ENCODE assay signal across 15 cellular contexts in the genomic region with DNA sequence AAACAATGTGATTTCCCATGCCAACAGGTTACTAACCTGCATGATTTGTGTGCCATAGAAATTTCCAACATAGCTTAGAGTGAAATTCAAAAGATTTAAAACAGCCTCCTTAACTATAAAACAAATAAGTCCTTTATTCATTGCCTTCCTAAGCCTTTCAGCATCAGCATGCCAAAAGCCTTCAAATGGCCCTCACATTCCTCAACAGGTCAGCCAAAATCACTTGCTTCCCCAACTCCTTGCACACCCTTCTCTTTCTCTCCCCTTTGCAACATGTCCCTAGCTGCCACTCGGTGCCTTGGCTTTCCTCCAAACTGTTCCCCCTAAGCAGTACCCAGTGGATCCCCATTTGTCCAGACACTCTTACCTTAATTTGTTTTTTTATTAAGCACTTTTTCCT.
DNase-seq lines count a peak whose midpoint lies in the region; ATAC-seq, FAIRE-seq and TF ChIP-seq lines count a peak whose summit lies in the region.
"Had no signal": no experiment of that assay in that cellular context is flagged by ENCODE, and none has a peak within 500 bp of the region (broad histone marks: within the 10 kb centered on the region; RNA-seq: fewer than 3 reads in every experiment).

No MANE protein-coding gene starts in this region.

- no peaks in the 10 kb centered on the region for H4K20me1 ChIP-seq in astrocyte (ENCODE audit: insufficient read depth, low read length)

- intact Hi-C loops in Right ventricle myocardium superior (cut with DNase I), result no loop called here

- no peaks in the 10 kb centered on the region for H3K36me3 Mint-ChIP-seq in astrocyte (ENCODE audit: low read depth, unreplicated experiment)
- H3K36me3 Mint-ChIP-seq in nephron (ENCODE audit: low read depth), result no peaks in the 10 kb centered on the region
- no peaks in the 10 kb centered on the region for H3K36me3 Mint-ChIP-seq in activated T-cell treated with anti-CD3 and anti-CD28 coated beads, Interleukin-2, amount 50 U/mL, for 24 hours (ENCODE audit: low read depth)
- H3K36me3 Mint-ChIP-seq: CD4-positive, alpha-beta memory T cell had no signal

- no peak overlapping the region for H2AFZ ChIP-seq in astrocyte (ENCODE audit: low read depth, low read length)

- H3K4me3 ChIP-seq in HEK293 (ENCODE audit: low read depth, low read length) (no peak overlapping the region), astrocyte (ENCODE audit: insufficient read depth, low read depth, low read length) (no peak overlapping the region)

- no peak for ATAC-seq in Right ventricle myocardium superior (ENCODE audit: poor library complexity)

- H3K79me2 ChIP-seq in astrocyte (ENCODE audit: insufficient read depth, low read length), result no peaks in the 10 kb centered on the region

- no peak overlapping the region for H3K4me3 Mint-ChIP-seq in astrocyte (ENCODE audit: unreplicated experiment)
- H3K4me3 Mint-ChIP-seq in nephron, result no peak overlapping the region
- no peak overlapping the region for H3K4me3 Mint-ChIP-seq in activated T-cell treated with anti-CD3 and anti-CD28 coated beads, Interleukin-2, amount 50 U/mL, for 24 hours
- H3K4me3 Mint-ChIP-seq: CD4-positive, alpha-beta memory T cell had no signal

- H3K9me3 ChIP-seq in HEK293 (ENCODE audit: control insufficient read depth, insufficient read depth, low read depth, low read length) (no peaks in the 10 kb centered on the region), astrocyte (ENCODE audit: insufficient read depth, low read depth, low read length) (no peaks in the 10 kb centered on the region)

- DNase-seq in astrocyte (ENCODE audit: low read depth), result no peak
- no peak for DNase-seq in NCI-H526 (lab: John Stamatoyannopoulos, UW)
- no peak for DNase-seq in activated T-cell treated with anti-CD3 and anti-CD28 coated beads, Interleukin-2, amount 50 U/mL, for 24 hours
- DNase-seq in Right ventricle myocardium superior, result no peak
- DNase-seq: C1 segment of cervical spinal cord; Calu3; CD4-positive, alpha-beta memory T cell; COR-L47; DMS53; DMS79 treated with DMSO at 0.1 percent for 48 hours; GF-D8; H9 had no signal

- no peaks in the 10 kb centered on the region for H3K36me3 ChIP-seq in HEK293 (ENCODE audit: control insufficient read depth in 2 of 2, insufficient read depth in 1 of 2, low read length in 2 of 2)
- H3K36me3 ChIP-seq in astrocyte (ENCODE audit: insufficient read depth, low read length), result no peaks in the 10 kb centered on the region

- TF ChIP-seq CTCF in HEK293 (tag by site-specific recombination; IDR thresholded peaks at IDR 0.05) (no peak), astrocyte (IDR thresholded peaks at IDR 0.05; ENCODE audit: insufficient read depth, low read depth, low read length) (no peak), nephron (IDR thresholded peaks at IDR 0.05; ENCODE audit: unreplicated experiment in 3 of 3) (no peak)

- FAIRE-seq in astrocyte (lab: Jason Lieb, UNC), result peak; percentile 84
- FAIRE-seq: GM18507 had no signal

- H3K4me2 ChIP-seq in astrocyte (ENCODE audit: low read length), result no peak overlapping the region

- H3K4me1 ChIP-seq in HEK293 (ENCODE audit: control insufficient read depth, insufficient read depth, low read length), result no peaks in the 10 kb centered on the region
- H3K4me1 ChIP-seq in astrocyte (ENCODE audit: insufficient read depth, low read length), result no peaks in the 10 kb centered on the region

- CTCF ChIA-PET in HEK293 (lab: Yijun Ruan, JAX), result interaction anchor here (0.6 to 2.1 kb wide), 2 partner anchors 9 to 344 kb away, joined by 4 to 5 read pairs; no protein-coding TSS in a partner anchor

- POLR2A ChIA-PET in HEK293 (lab: Yijun Ruan, JAX), result no interaction called here

- H3K27me3 ChIP-seq in astrocyte (ENCODE audit: insufficient read depth, low read length), result no peaks in the 10 kb centered on the region

- H3K9me3 Mint-ChIP-seq in astrocyte (ENCODE audit: unreplicated experiment), result no peaks in the 10 kb centered on the region
- no peaks in the 10 kb centered on the region for H3K9me3 Mint-ChIP-seq in nephron
- H3K9me3 Mint-ChIP-seq in activated T-cell treated with anti-CD3 and anti-CD28 coated beads, Interleukin-2, amount 50 U/mL, for 24 hours, result no peaks in the 10 kb centered on the region
- H3K9me3 Mint-ChIP-seq: CD4-positive, alpha-beta memory T cell had no signal

- H3K27me3 Mint-ChIP-seq in astrocyte (ENCODE audit: low read depth, unreplicated experiment) (peaks cover 4% of the 10 kb centered on the region), nephron (ENCODE audit: low read depth) (no peaks in the 10 kb centered on the region)
- peaks cover 20% of the 10 kb centered on the region for H3K27me3 Mint-ChIP-seq in activated T-cell treated with anti-CD3 and anti-CD28 coated beads, Interleukin-2, amount 50 U/mL, for 24 hours
- H3K27me3 Mint-ChIP-seq: CD4-positive, alpha-beta memory T cell had no signal

- H3K27ac ChIP-seq in HEK293 (ENCODE audit: extremely low read depth, low read depth, low read length) (no peak overlapping the region), astrocyte (ENCODE audit: low read depth, low read length) (no peak overlapping the region)

- H3K9ac ChIP-seq in astrocyte (ENCODE audit: low read length), result no peak overlapping the region

- H3K27ac Mint-ChIP-seq in astrocyte (ENCODE audit: unreplicated experiment) (no peak overlapping the region), nephron (peak overlapping the region in 2 of 3 experiments; percentile 58 to 68)
- no peak overlapping the region for H3K27ac Mint-ChIP-seq in activated T-cell treated with anti-CD3 and anti-CD28 coated beads, Interleukin-2, amount 50 U/mL, for 24 hours
- H3K27ac Mint-ChIP-seq: CD4-positive, alpha-beta memory T cell; H9 had no signal

- H3K4me1 Mint-ChIP-seq in astrocyte (ENCODE audit: low read depth, unreplicated experiment) (no peaks in the 10 kb centered on the region), nephron (peaks cover 14% of the 10 kb centered on the region)
- H3K4me1 Mint-ChIP-seq in activated T-cell treated with anti-CD3 and anti-CD28 coated beads, Interleukin-2, amount 50 U/mL, for 24 hours (ENCODE audit: low read depth), result no peaks in the 10 kb centered on the region
- H3K4me1 Mint-ChIP-seq: CD4-positive, alpha-beta memory T cell had no signal

TF ChIP-seq in HEK293, 187 proteins besides CTCF, POLR2A, EP300 and RAD21:
- TF ChIP-seq ZNF548 (tag by site-specific recombination; IDR thresholded peaks at IDR 0.05) (no peak), ZNF335 (tag by site-specific recombination; conservative IDR thresholded peaks at IDR 0.05) (no peak), SCRT1 (tag by site-specific recombination; IDR thresholded peaks at IDR 0.05; ENCODE audit: borderline replicate concordance) (0 out of 2 replicates have a peak, but pooled peaks have one; percentile 50)

Comparison
In these comparisons a context has a peak if more than half of its experiments do, and no peak if none do; other contexts are left out.
1. H3K27ac Mint-ChIP-seq: peak in nephron (2 of 3); none in astrocyte (single experiment) and activated T-cell treated with anti-CD3 and anti-CD28 coated beads, Interleukin-2, amount 50 U/mL, for 24 hours (single experiment).